In the genomic region with DNA sequence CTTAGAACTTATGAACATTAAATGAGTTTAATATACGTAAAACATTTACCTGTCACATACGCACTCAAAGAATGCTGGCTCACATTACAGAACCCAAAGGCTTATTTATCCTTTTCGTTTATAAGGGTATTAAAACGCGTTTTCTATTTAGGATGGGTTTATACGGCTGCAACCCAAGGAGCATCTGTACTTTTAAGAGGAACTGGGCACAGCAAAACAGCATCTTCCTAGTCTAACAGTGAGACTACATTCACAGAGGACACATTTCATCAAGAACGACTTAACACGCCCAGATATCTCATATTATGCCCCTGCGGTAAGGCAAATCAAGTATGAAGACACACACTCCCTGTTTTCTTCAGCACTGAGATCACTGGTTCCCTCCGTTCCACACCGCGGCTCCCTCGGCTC, we compare ENCODE assay signal across 8 cellular contexts. TPM values are rescaled to one million over a fixed set of nuclear protein-coding genes. Genes with fewer than 3 reads are reported as not detected.
DNase-seq lines count a peak whose midpoint lies in the region; ATAC-seq and TF ChIP-seq lines count a peak whose summit lies in the region.

No MANE protein-coding gene starts in this region.

- peaks cover 39% of the 10 kb centered on the region for H3K79me2 ChIP-seq in PC-9 (ENCODE audit: low read depth)

- TF ChIP-seq POLR2A in prostate gland (IDR thresholded peaks at IDR 0.05), result no peak

- ATAC-seq in HG02763 (IDR thresholded peaks at IDR 0.05; ENCODE audit: unreplicated experiment), result peak; percentile 28

- H3K4me1 ChIP-seq in PC-9 (replicated peaks; ENCODE audit: insufficient read depth) (peaks cover 27% of the 10 kb centered on the region), prostate gland (replicated peaks) (no peaks in the 10 kb centered on the region)

- BruUV-seq in PC-9 (replicated peaks; lab: Mats Ljungman, UMichigan), result TSS peak; percentile 93

- H3K4me3 ChIP-seq in PC-9, result peak overlapping the region; percentile 78
- H3K4me3 ChIP-seq in epithelial cell of proximal tubule (ENCODE audit: low read depth, low read length), result peak overlapping the region; percentile 91
- peak overlapping the region; percentile 66 to 88 for H3K4me3 ChIP-seq in prostate gland

- peak overlapping the region; percentile 86 for H3K27ac ChIP-seq in PC-9
- peak overlapping the region; percentile 97 to 99 for H3K27ac ChIP-seq in prostate gland

- CTCF ChIA-PET in PC-9 (lab: Charles Lee), result interaction anchor here (0.6 kb wide), 1 partner anchor 143 kb away, joined by 4 read pairs; no protein-coding TSS in a partner anchor

- POLR2A ChIA-PET in PC-9 (lab: Charles Lee; ENCODE audit: unreplicated experiment), result interaction anchor here (0.5 kb wide), 1 partner anchor 1560 kb away, joined by 3 read pairs; no protein-coding TSS in a partner anchor

- 1% methylated on average over 13 of the region's 13 CpGs for WGBS in prostate gland

- H3F3A ChIP-seq in PC-9 (ENCODE audit: insufficient read depth, low read depth), result peaks cover 20% of the 10 kb centered on the region

- H2AFZ ChIP-seq in PC-9, result peak overlapping the region; percentile 98

- no peaks in the 10 kb centered on the region for H4K20me1 ChIP-seq in PC-9 (ENCODE audit: insufficient read depth)

- no peaks in the 10 kb centered on the region for H3K9me2 ChIP-seq in PC-9 (ENCODE audit: insufficient read depth)

- TF ChIP-seq CTCF in PC-9 (conservative IDR thresholded peaks at IDR 0.05), result no peak
- no peak for TF ChIP-seq CTCF in epithelial cell of proximal tubule (conservative IDR thresholded peaks at IDR 0.05; ENCODE audit: low read depth, low read length)
- no peak for TF ChIP-seq CTCF in prostate gland (IDR thresholded peaks at IDR 0.05)

- H3K27me3 ChIP-seq in PC-9 (ENCODE audit: insufficient read depth, low read depth) (no peaks in the 10 kb centered on the region), prostate gland (replicated peaks; ENCODE audit: insufficient read depth) (no peaks in the 10 kb centered on the region)

- H3K36me3 ChIP-seq in PC-9 (ENCODE audit: low read depth) (no peaks in the 10 kb centered on the region), prostate gland (no peaks in the 10 kb centered on the region)

- DNase-seq in NCI-H526 treated with DMSO at 0.1 percent for 48 hours (lab: John Stamatoyannopoulos, UW), result peak; percentile 93
- DNase-seq in NCI-H526 (lab: John Stamatoyannopoulos, UW), result no peak
- DNase-seq in PC-9, result no peak
- DNase-seq in epithelial cell of proximal tubule (ENCODE audit: low read depth), result peak; percentile 43
- DNase-seq in prostate gland (ENCODE audit: low spot score), result no peak
- no peak for DNase-seq in activated gamma-delta T cell treated with Interleukin-2 at 50 U/mL for 16 hours
- no peak for DNase-seq in OCI-M2 (lab: John Stamatoyannopoulos, UW; ENCODE audit: unreplicated experiment)

- no peaks in the 10 kb centered on the region for H3K9me3 ChIP-seq in PC-9 (ENCODE audit: insufficient read depth, low read depth)
- H3K9me3 ChIP-seq in prostate gland, result no peaks in the 10 kb centered on the region

- peak overlapping the region; percentile 80 for H3K4me2 ChIP-seq in PC-9

- intact Hi-C loops in PC-9 (cut with micrococcal nuclease; ENCODE audit: unreplicated experiment) (loop anchor here (2.0 to 10.0 kb wide), 3 partner anchors 67 to 263 kb away; partner anchors contain the start of gene TMEM243), prostate gland (cut with DNase I) (loop anchor here (5.0 kb wide), 1 partner anchor 71 kb away; no protein-coding TSS in a partner anchor)

RNA-seq across cellular contexts. Expression of gene DMTF1, which starts 0.5 kb away (rescaled TPM):
- total RNA-seq in PC-9 (2021) (54.0 and 75.3 TPM in 2 replicates), epithelial cell of proximal tubule (27.3 and 70.9 TPM in 2 replicates), prostate gland (100 to 1,000 TPM in 1 of 2 donors, 10 to 100 TPM in 1; 30.7 to 100 TPM)

Comparison
In these comparisons a context has a peak if more than half of its experiments do, and no peak if none do; other contexts are left out.
1. DNase-seq: peak in NCI-H526 treated with DMSO at 0.1 percent for 48 hours (single experiment) and epithelial cell of proximal tubule (single experiment); none in NCI-H526 (0 of 2), PC-9 (0 of 2), prostate gland (single experiment), activated gamma-delta T cell treated with Interleukin-2 at 50 U/mL for 16 hours (single experiment) and OCI-M2 (single experiment).
2. Peak in every context shown above with its lines, with median percentiles within 50 percentile points of each other: H3K4me3 ChIP-seq.